Comparison of ENCODE assay signal across 14 cellular contexts in the genomic region with DNA sequence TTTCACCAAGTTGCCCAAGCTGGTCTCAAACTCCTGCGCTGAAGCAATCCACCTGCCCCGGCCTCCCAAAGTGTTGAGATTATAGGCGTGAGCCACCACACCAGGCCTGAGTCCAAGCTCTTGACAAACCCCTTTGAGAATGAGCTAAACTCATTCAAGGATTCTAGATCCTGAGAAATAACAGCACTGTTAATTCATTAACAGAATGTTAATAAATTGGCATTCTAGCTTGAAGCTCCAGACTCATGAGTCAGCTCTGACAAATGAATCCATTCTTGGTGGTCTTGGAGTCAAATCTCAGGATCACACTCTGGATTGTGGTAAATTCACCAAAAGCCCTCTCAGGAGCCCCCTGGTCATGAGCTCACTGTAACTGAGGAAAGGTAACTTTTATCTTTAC. TPM values are rescaled to one million over a fixed set of nuclear protein-coding genes. Genes with fewer than 3 reads are reported as not detected.
A peak's percentile ranks its signal among the peaks of the same experiment; 100 is the strongest.
DNase-seq lines count a peak whose midpoint lies in the region; ATAC-seq and TF ChIP-seq lines count a peak whose summit lies in the region.
"Had no signal": no experiment of that assay in that cellular context is flagged by ENCODE, and none has a peak within 500 bp of the region (broad histone marks: within the 10 kb centered on the region; RNA-seq: fewer than 3 reads in every experiment).

No MANE protein-coding gene starts in this region.

- DNase-seq in A673 (ENCODE audit: low spot score) = no peak
- DNase-seq in ELR (ENCODE audit: low read depth) = peak; percentile 39
- DNase-seq in activated CD4-positive, alpha-beta memory T cell treated with anti-CD3 and anti-CD28 coated beads, Interleukin-2, amount 10 ng/mL, durations not matched to agents 7 days and 5 days = no peak
- DNase-seq in kidney epithelial cell (ENCODE audit: low read depth) = peak; percentile 61
- no peak for DNase-seq in HUDEP-2 (lab: John Stamatoyannopoulos, UW; ENCODE audit: unreplicated experiment in 76 of 76)
- DNase-seq in mucosa of descending colon = no peak
- DNase-seq in left ventricle myocardium superior = no peak
- DNase-seq: Caco-2, caudate nucleus, left cardiac atrium, NCI-H1417, NCI-H774, tibial artery had no signal

- H3K4me1 ChIP-seq in A673 (ENCODE audit: insufficient read depth, low read length, poor library complexity, severe bottlenecking) = peaks cover 18% of the 10 kb centered on the region
- no peaks in the 10 kb centered on the region for H3K4me1 ChIP-seq in mucosa of descending colon (ENCODE audit: low read depth)
- H3K4me1 ChIP-seq: Caco-2 had no signal

- H3K27ac Mint-ChIP-seq in activated CD4-positive, alpha-beta memory T cell treated with anti-CD3 and anti-CD28 coated beads, Interleukin-2, amount 10 ng/mL, durations not matched to agents 7 days and 5 days = no peak overlapping the region

- H3K27me3 ChIP-seq in A673 (replicated peaks; ENCODE audit: insufficient read depth, low read depth, low read length, poor library complexity) (no peaks in the 10 kb centered on the region), kidney epithelial cell (ENCODE audit: control insufficient read depth, insufficient read depth, low read length) (no peaks in the 10 kb centered on the region)
- H3K27me3 ChIP-seq: tibial artery had no signal

- H3K27ac ChIP-seq in A673 (ENCODE audit: low read depth, low read length, poor library complexity, severe bottlenecking) = peak overlapping the region; percentile 94
- H3K27ac ChIP-seq: tibial artery had no signal

- no TSS peak for BruUV-seq in A673 (replicated peaks; lab: Mats Ljungman, UMichigan)

- no peaks in the 10 kb centered on the region for H3K9me3 ChIP-seq in A673 (ENCODE audit: low read depth, low read length, poor library complexity, severe bottlenecking)
- no peaks in the 10 kb centered on the region for H3K9me3 ChIP-seq in mucosa of descending colon
- H3K9me3 ChIP-seq: Caco-2, tibial artery had no signal

- H3K9me3 Mint-ChIP-seq in activated CD4-positive, alpha-beta memory T cell treated with anti-CD3 and anti-CD28 coated beads, Interleukin-2, amount 10 ng/mL, durations not matched to agents 7 days and 5 days = no peaks in the 10 kb centered on the region

- peaks cover 42% of the 10 kb centered on the region for H3K36me3 ChIP-seq in A673 (ENCODE audit: insufficient read depth, low read length, poor library complexity, severe bottlenecking)
- H3K36me3 ChIP-seq in kidney epithelial cell (ENCODE audit: control insufficient read depth, insufficient read depth, low read length) = peaks cover 4% of the 10 kb centered on the region
- no peaks in the 10 kb centered on the region for H3K36me3 ChIP-seq in mucosa of descending colon (ENCODE audit: low read depth)

- TF ChIP-seq CTCF in A673 (conservative IDR thresholded peaks at IDR 0.05; ENCODE audit: low read depth, low read length) (no peak), kidney epithelial cell (IDR thresholded peaks at IDR 0.05; ENCODE audit: insufficient read depth, low read length, poor library complexity, severe bottlenecking) (no peak), mucosa of descending colon (IDR thresholded peaks at IDR 0.05) (no peak)

- peak overlapping the region; percentile 90 for H3K4me3 ChIP-seq in A673 (ENCODE audit: low read depth, low read length, poor library complexity, severe bottlenecking)
- no peak overlapping the region for H3K4me3 ChIP-seq in kidney epithelial cell (ENCODE audit: low read depth, low read length)
- no peak overlapping the region for H3K4me3 ChIP-seq in mucosa of descending colon

- intact Hi-C loops in A673 (cut with micrococcal nuclease; ENCODE audit: unreplicated experiment) (loop anchor here (5.0 to 10.0 kb wide), 2 partner anchors 187 to 505 kb away; no protein-coding TSS in a partner anchor), mucosa of descending colon (cut with DNase I, micrococcal nuclease) (no loop called here), left ventricle myocardium superior (cut with micrococcal nuclease) (no loop called here)

- H3K36me3 Mint-ChIP-seq in activated CD4-positive, alpha-beta memory T cell treated with anti-CD3 and anti-CD28 coated beads, Interleukin-2, amount 10 ng/mL, durations not matched to agents 7 days and 5 days (ENCODE audit: low read depth) = peaks cover 32% of the 10 kb centered on the region

- peak overlapping the region; percentile 95 for H3K4me3 Mint-ChIP-seq in activated CD4-positive, alpha-beta memory T cell treated with anti-CD3 and anti-CD28 coated beads, Interleukin-2, amount 10 ng/mL, durations not matched to agents 7 days and 5 days

- POLR2A ChIA-PET in A673 (lab: Charles Lee; ENCODE audit: low non-redundant PET) = interaction anchor here (0.6 to 0.7 kb wide), 2 partner anchors 11 to 20 kb away, joined by 4 to 8 read pairs; no protein-coding TSS in a partner anchor
- POLR2A ChIA-PET in activated CD4-positive, alpha-beta memory T cell treated with anti-CD3 and anti-CD28 coated beads, Interleukin-2, amount 10 ng/mL, durations not matched to agents 7 days and 5 days (lab: Charles Lee) = interaction anchor here (0.9 to 3.0 kb wide), 5 partner anchors 10 to 48 kb away, joined by 3 to 37 read pairs (median 3); no protein-coding TSS in a partner anchor

- ATAC-seq in HG03378 (IDR thresholded peaks at IDR 0.05; ENCODE audit: unreplicated experiment) (no peak), mucosa of descending colon (no peak), left ventricle myocardium superior (no peak)
- ATAC-seq: left cardiac atrium had no signal

- no peaks in the 10 kb centered on the region for H3K27me3 Mint-ChIP-seq in activated CD4-positive, alpha-beta memory T cell treated with anti-CD3 and anti-CD28 coated beads, Interleukin-2, amount 10 ng/mL, durations not matched to agents 7 days and 5 days

- CTCF ChIA-PET in A673 (lab: Charles Lee) = interaction anchor here (0.5 kb wide), 1 partner anchor 175 kb away, joined by 12 read pairs; no protein-coding TSS in a partner anchor
- CTCF ChIA-PET in activated CD4-positive, alpha-beta memory T cell treated with anti-CD3 and anti-CD28 coated beads, Interleukin-2, amount 10 ng/mL, durations not matched to agents 7 days and 5 days (lab: Charles Lee) = interaction anchor here (0.9 to 1.7 kb wide), 2 partner anchors 11 to 502 kb away, joined by 3 to 4 read pairs; no protein-coding TSS in a partner anchor

- peaks cover 39% of the 10 kb centered on the region for H3K4me1 Mint-ChIP-seq in activated CD4-positive, alpha-beta memory T cell treated with anti-CD3 and anti-CD28 coated beads, Interleukin-2, amount 10 ng/mL, durations not matched to agents 7 days and 5 days

RNA-seq across cellular contexts. Expression of gene NARS1, which starts 1.8 kb away (rescaled TPM):
- 249 and 261 TPM in 2 replicates for total RNA-seq in A673 (2021)
- 10 to 100 TPM; 92.4 to 98.3 TPM for total RNA-seq in activated CD4-positive, alpha-beta memory T cell treated with anti-CD3 and anti-CD28 coated beads, Interleukin-2, amount 10 ng/mL, durations not matched to agents 7 days and 5 days
- 260 and 320 TPM in 2 replicates for total RNA-seq in kidney epithelial cell
- total RNA-seq in mucosa of descending colon = 100 to 1,000 TPM; 122 to 137 (median 137) TPM
- total RNA-seq in left ventricle myocardium superior = 107 TPM

RNA-seq across cellular contexts. Expression of gene FECH, which starts 33.4 kb away (rescaled TPM):
- total RNA-seq in A673 (2021) (65.4 and 73.7 TPM in 2 replicates), kidney epithelial cell (52.9 and 58.3 TPM in 2 replicates), mucosa of descending colon (10 to 100 TPM; 17.1 to 22.0 (median 20.4) TPM), left ventricle myocardium superior (36.6 TPM)
- total RNA-seq in activated CD4-positive, alpha-beta memory T cell treated with anti-CD3 and anti-CD28 coated beads, Interleukin-2, amount 10 ng/mL, durations not matched to agents 7 days and 5 days = 10 to 100 TPM; 14.4 to 18.1 TPM

Comparison
In these comparisons a context has a peak if more than half of its experiments do, and no peak if none do; other contexts are left out.
1. DNase-seq: peak in ELR (single experiment) and kidney epithelial cell (single experiment); none in A673 (single experiment), activated CD4-positive, alpha-beta memory T cell treated with anti-CD3 and anti-CD28 coated beads, Interleukin-2, amount 10 ng/mL, durations not matched to agents 7 days and 5 days (single experiment), HUDEP-2 (0 of 76), mucosa of descending colon (0 of 3) and left ventricle myocardium superior (single experiment).